Comparison of ENCODE assay signal across 6 cellular contexts in the genomic region with DNA sequence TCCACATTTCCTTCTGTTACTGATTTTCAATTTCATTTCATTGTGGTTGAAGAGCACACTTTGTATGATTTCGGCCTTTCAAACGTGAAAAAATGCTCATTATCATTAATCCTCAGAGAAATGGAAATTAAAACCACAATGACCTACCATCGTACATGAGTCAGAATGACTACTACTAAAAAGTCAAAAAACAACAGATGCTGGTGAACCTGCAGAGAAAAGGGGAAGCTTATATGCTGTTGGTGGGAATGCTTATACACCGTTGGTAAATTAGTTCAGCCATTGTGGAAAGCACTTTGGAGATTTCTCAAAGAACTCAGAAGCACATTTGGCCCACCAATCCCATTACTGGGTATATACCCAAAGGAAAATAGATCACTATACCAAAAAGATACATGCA.
"Had no signal": no experiment of that assay in that cellular context is flagged by ENCODE, and none has a peak within 500 bp of the region (broad histone marks: within the 10 kb centered on the region; RNA-seq: fewer than 3 reads in every experiment).

No MANE protein-coding gene starts in this region.

- ATAC-seq: GM23338 had no signal

- FAIRE-seq: H1, H54 had no signal

- H3K27ac Mint-ChIP-seq: GM23338, H9 had no signal

- H3K4me3 Mint-ChIP-seq: GM23338, H9 had no signal

- H3K4me3 ChIP-seq: GM23338 had no signal

- DNase-seq: H9, HCEC 1CT, IMR-90 had no signal
